ENCODE assay signal across 1 cellular context in the genomic region with DNA sequence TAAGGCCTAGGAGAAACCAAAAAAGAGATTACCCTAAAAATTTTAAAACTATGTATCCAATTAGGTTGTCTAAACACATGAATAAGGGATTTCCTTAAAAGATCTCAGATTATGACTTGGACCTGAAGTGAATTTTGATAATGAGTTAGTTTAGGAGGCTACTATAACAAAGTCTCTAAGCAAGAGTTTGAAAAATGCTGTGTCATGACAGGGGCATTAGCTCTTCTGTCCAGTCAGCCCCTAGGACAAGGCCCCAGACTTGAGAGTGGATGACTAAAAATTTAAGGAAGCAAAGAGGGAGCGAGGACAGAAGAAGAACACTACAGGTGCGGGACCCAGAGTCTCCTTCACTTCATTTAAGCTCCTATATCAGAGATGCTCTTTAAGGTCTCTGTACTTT.
TF ChIP-seq lines count a peak whose summit lies in the region.

No MANE protein-coding gene starts in this region.

TF ChIP-seq in IMR-90, 13 proteins besides CTCF, POLR2A, EP300 and RAD21 (continued from another document):
- TF ChIP-seq RFX5 (IDR thresholded peaks at IDR 0.05; ENCODE audit: low read depth, low read length) (no peak), BHLHE40 (IDR thresholded peaks at IDR 0.05; ENCODE audit: low read depth, low read length) (no peak)
